In genomic region chr1:198287916-198288315, GRCh38 we compare ENCODE assay signal across 15 cellular contexts.
"Had no signal": no experiment of that assay in that cellular context is flagged by ENCODE, and none has a peak within 500 bp of the region (broad histone marks: within the 10 kb centered on the region; RNA-seq: fewer than 3 reads in every experiment).

No MANE protein-coding gene starts in this region.

- H3K36me3 Mint-ChIP-seq: natural killer cell had no signal

- H3K9me3 ChIP-seq: adrenal gland, left ventricle myocardium inferior, right lobe of liver, transverse colon, vagina had no signal

- H3K27ac ChIP-seq: hepatocyte, left ventricle myocardium inferior, right lobe of liver, transverse colon, vagina had no signal

- ATAC-seq: activated CD8-positive, alpha-beta T cell treated with anti-CD3 and anti-CD28 coated beads for 36 hours; activated T-cell treated with anti-CD3 and anti-CD28 coated beads, Interleukin-2, amount 50 U/mL, for 4 hours; natural killer cell; stimulated activated naive CD8-positive, alpha-beta T cell treated with anti-CD3 and anti-CD28 coated beads, Interleukin-15, Interleukin-2, amounts not matched to agents 100 U/mL and 50 U/mL, for 24 hours had no signal

- DNase-seq: activated CD4-positive, alpha-beta T cell treated with anti-CD3 and anti-CD28 coated beads for 4 hours; activated CD8-positive, alpha-beta T cell treated with anti-CD3 and anti-CD28 coated beads for 36 hours; activated effector memory CD4-positive, alpha-beta T cell treated with Interleukin-2 at 50 U/mL for 16 hours; activated T-cell treated with anti-CD3 and anti-CD28 coated beads, Interleukin-2, amount 50 U/mL, for 4 hours; adrenal gland; caudate nucleus; left ventricle myocardium inferior; natural killer cell; right lobe of liver; stimulated activated naive CD8-positive, alpha-beta T cell treated with anti-CD3 and anti-CD28 coated beads, Interleukin-15, Interleukin-2, amounts not matched to agents 100 U/mL and 50 U/mL, for 24 hours; transverse colon had no signal

- H3K27me3 ChIP-seq: adrenal gland, hepatocyte, right lobe of liver, transverse colon, vagina had no signal

- H3K4me3 Mint-ChIP-seq: activated CD8-positive, alpha-beta T cell treated with anti-CD3 and anti-CD28 coated beads for 36 hours; activated naive CD4-positive, alpha-beta T cell treated with anti-CD3 and anti-CD28 coated beads, Interleukin-2, amount 50 U/mL, for 24 hours; activated T-cell treated with anti-CD3 and anti-CD28 coated beads, Interleukin-2, amount 50 U/mL, for 4 hours; memory B cell; natural killer cell had no signal

- H3K27me3 Mint-ChIP-seq: activated CD8-positive, alpha-beta T cell treated with anti-CD3 and anti-CD28 coated beads for 36 hours; activated naive CD4-positive, alpha-beta T cell treated with anti-CD3 and anti-CD28 coated beads, Interleukin-2, amount 50 U/mL, for 24 hours; memory B cell had no signal

- H3K27ac Mint-ChIP-seq: activated naive CD4-positive, alpha-beta T cell treated with anti-CD3 and anti-CD28 coated beads, Interleukin-2, amount 50 U/mL, for 24 hours; memory B cell; natural killer cell had no signal

- H3K9me3 Mint-ChIP-seq: activated CD8-positive, alpha-beta T cell treated with anti-CD3 and anti-CD28 coated beads for 36 hours; activated naive CD4-positive, alpha-beta T cell treated with anti-CD3 and anti-CD28 coated beads, Interleukin-2, amount 50 U/mL, for 24 hours; activated T-cell treated with anti-CD3 and anti-CD28 coated beads, Interleukin-2, amount 50 U/mL, for 4 hours; memory B cell; natural killer cell had no signal
